In genomic region chr17:47942568-47942967, GRCh38 we compare ENCODE assay signal across 11 cellular contexts. TPM values are rescaled to one million over a fixed set of nuclear protein-coding genes. Genes with fewer than 3 reads are reported as not detected.
DNase-seq lines count a peak whose midpoint lies in the region; TF ChIP-seq lines count a peak whose summit lies in the region.
"Had no signal": no experiment of that assay in that cellular context is flagged by ENCODE, and none has a peak within 500 bp of the region (broad histone marks: within the 10 kb centered on the region; RNA-seq: fewer than 3 reads in every experiment).

No MANE protein-coding gene starts in this region.

- no peak overlapping the region for H2AK5ac ChIP-seq in trophoblast cell (ENCODE audit: low read length)

- H4K12ac ChIP-seq in trophoblast cell (ENCODE audit: low read depth, low read length), result no peak overlapping the region

- H3K27ac ChIP-seq in hepatocyte, result no peak overlapping the region
- no peak overlapping the region for H3K27ac ChIP-seq in suprapubic skin
- H3K27ac ChIP-seq in trophoblast cell (ENCODE audit: low read depth, low read length), result no peak overlapping the region

- H3K4me2 ChIP-seq in hepatocyte (peak overlapping the region; percentile 74), trophoblast cell (ENCODE audit: low read length) (no peak overlapping the region)

- no peak for DNase-seq in activated naive CD4-positive, alpha-beta T cell treated with anti-CD3 and anti-CD28 coated beads, Interleukin-2, amount 10 ng/mL, durations not matched to agents 7 days and 5 days
- no peak for DNase-seq in activated naive CD4-positive, alpha-beta T cell treated with anti-CD3 and anti-CD28 coated beads, Interleukin-2, amount 50 U/mL, for 16 hours
- DNase-seq in activated CD4-positive, alpha-beta memory T cell treated with anti-CD3 and anti-CD28 coated beads, Interleukin-2, amount 10 ng/mL, durations not matched to agents 7 days and 5 days, result no peak
- DNase-seq in hepatocyte (ENCODE audit: low spot score) (no peak), suprapubic skin (ENCODE audit: low spot score in 2 of 2) (no peak), germinal center (ENCODE audit: low spot score) (no peak), KBM-7 (no peak), trophoblast cell (no peak)
- DNase-seq: cerebellar nuclear complex, DMS 273 treated with DMSO at 0.1 percent for 48 hours, substantia nigra had no signal

- CTCF ChIA-PET in activated naive CD4-positive, alpha-beta T cell treated with anti-CD3 and anti-CD28 coated beads, Interleukin-2, amount 10 ng/mL, durations not matched to agents 7 days and 5 days (lab: Charles Lee), result interaction anchor here (0.6 to 4.9 kb wide), 5 partner anchors 9 to 161 kb away, joined by 3 to 23 read pairs (median 3); partner anchors contain the start of gene CDK5RAP3
- CTCF ChIA-PET in activated CD4-positive, alpha-beta memory T cell treated with anti-CD3 and anti-CD28 coated beads, Interleukin-2, amount 10 ng/mL, durations not matched to agents 7 days and 5 days (lab: Charles Lee), result interaction anchor here (0.6 to 12.8 kb wide), 5 partner anchors 12 to 102 kb away, joined by 4 to 229 read pairs (median 6); partner anchors contain the start of genes CDK5RAP3 and SCRN2

- H2AFZ ChIP-seq in hepatocyte (no peak overlapping the region), trophoblast cell (ENCODE audit: insufficient read depth, low read length, poor library complexity) (no peak overlapping the region)

- no peaks in the 10 kb centered on the region for H3K27me3 Mint-ChIP-seq in activated naive CD4-positive, alpha-beta T cell treated with anti-CD3 and anti-CD28 coated beads, Interleukin-2, amount 10 ng/mL, durations not matched to agents 7 days and 5 days
- no peaks in the 10 kb centered on the region for H3K27me3 Mint-ChIP-seq in activated CD4-positive, alpha-beta memory T cell treated with anti-CD3 and anti-CD28 coated beads, Interleukin-2, amount 10 ng/mL, durations not matched to agents 7 days and 5 days

- no peak overlapping the region for H3K4ac ChIP-seq in trophoblast cell (ENCODE audit: low read depth, low read length)

- H3K36me3 Mint-ChIP-seq in activated naive CD4-positive, alpha-beta T cell treated with anti-CD3 and anti-CD28 coated beads, Interleukin-2, amount 10 ng/mL, durations not matched to agents 7 days and 5 days, result peaks cover 22% of the 10 kb centered on the region
- peaks cover 34% of the 10 kb centered on the region for H3K36me3 Mint-ChIP-seq in activated CD4-positive, alpha-beta memory T cell treated with anti-CD3 and anti-CD28 coated beads, Interleukin-2, amount 10 ng/mL, durations not matched to agents 7 days and 5 days (ENCODE audit: low read depth)

- H3K23ac ChIP-seq in trophoblast cell (ENCODE audit: low read length), result no peak overlapping the region

- no peak for TF ChIP-seq POLR2A in suprapubic skin (IDR thresholded peaks at IDR 0.05)

- H2BK120ac ChIP-seq in trophoblast cell (ENCODE audit: insufficient read depth, low read length, poor library complexity), result no peak overlapping the region

- no peaks in the 10 kb centered on the region for H4K20me1 ChIP-seq in hepatocyte (ENCODE audit: insufficient read depth, poor library complexity, severe bottlenecking)

- TF ChIP-seq EP300 in suprapubic skin (IDR thresholded peaks at IDR 0.05), result no peak

- no peak overlapping the region for H4K8ac ChIP-seq in trophoblast cell (ENCODE audit: low read depth, low read length)

- H3K27me3 ChIP-seq in hepatocyte (no peaks in the 10 kb centered on the region), suprapubic skin (no peaks in the 10 kb centered on the region), trophoblast cell (ENCODE audit: insufficient read depth, low read length) (no peaks in the 10 kb centered on the region)

- POLR2A ChIA-PET in activated CD4-positive, alpha-beta memory T cell treated with anti-CD3 and anti-CD28 coated beads, Interleukin-2, amount 10 ng/mL, durations not matched to agents 7 days and 5 days (lab: Charles Lee), result interaction anchor here (1.1 to 4.6 kb wide), 6 partner anchors 8 to 1249 kb away, joined by 3 to 39 read pairs (median 13); partner anchors contain the start of genes CDK5RAP3, KPNB1 and SP2

- peak overlapping the region; percentile 92 for H3K4me3 Mint-ChIP-seq in activated naive CD4-positive, alpha-beta T cell treated with anti-CD3 and anti-CD28 coated beads, Interleukin-2, amount 10 ng/mL, durations not matched to agents 7 days and 5 days
- H3K4me3 Mint-ChIP-seq in activated CD4-positive, alpha-beta memory T cell treated with anti-CD3 and anti-CD28 coated beads, Interleukin-2, amount 10 ng/mL, durations not matched to agents 7 days and 5 days, result peak overlapping the region; percentile 77

- peaks cover 3% of the 10 kb centered on the region for H3K9me3 Mint-ChIP-seq in activated naive CD4-positive, alpha-beta T cell treated with anti-CD3 and anti-CD28 coated beads, Interleukin-2, amount 10 ng/mL, durations not matched to agents 7 days and 5 days
- H3K9me3 Mint-ChIP-seq in activated CD4-positive, alpha-beta memory T cell treated with anti-CD3 and anti-CD28 coated beads, Interleukin-2, amount 10 ng/mL, durations not matched to agents 7 days and 5 days, result no peaks in the 10 kb centered on the region

- H3K14ac ChIP-seq in trophoblast cell (ENCODE audit: low read length), result no peak overlapping the region

- no peak overlapping the region for H4K91ac ChIP-seq in trophoblast cell (ENCODE audit: low read depth, low read length)

- H3K9me3 ChIP-seq in hepatocyte (ENCODE audit: low read depth) (no peaks in the 10 kb centered on the region), suprapubic skin (no peaks in the 10 kb centered on the region), trophoblast cell (ENCODE audit: insufficient read depth, low read depth, low read length) (peaks cover 2% of the 10 kb centered on the region)

- no peaks in the 10 kb centered on the region for H3K79me2 ChIP-seq in hepatocyte
- H3K79me2 ChIP-seq in trophoblast cell (ENCODE audit: control insufficient read depth, insufficient read depth, low read length, poor library complexity), result no peaks in the 10 kb centered on the region

- H3K36me3 ChIP-seq in hepatocyte (replicated peaks; ENCODE audit: insufficient read depth, low read depth) (no peaks in the 10 kb centered on the region), suprapubic skin (peaks cover 15% of the 10 kb centered on the region), trophoblast cell (ENCODE audit: control insufficient read depth in 1 of 2, insufficient read depth in 2 of 2, low read length in 2 of 2) (no peaks in the 10 kb centered on the region)

- peaks cover 3% of the 10 kb centered on the region for H3K79me1 ChIP-seq in trophoblast cell (ENCODE audit: low read length)

- no peak for TF ChIP-seq CTCF in hepatocyte (IDR thresholded peaks at IDR 0.05; ENCODE audit: poor library complexity)
- TF ChIP-seq CTCF in suprapubic skin (IDR thresholded peaks at IDR 0.05), result no peak

- H3K27ac Mint-ChIP-seq in activated naive CD4-positive, alpha-beta T cell treated with anti-CD3 and anti-CD28 coated beads, Interleukin-2, amount 10 ng/mL, durations not matched to agents 7 days and 5 days, result peak overlapping the region; percentile 89
- peak overlapping the region; percentile 80 for H3K27ac Mint-ChIP-seq in activated CD4-positive, alpha-beta memory T cell treated with anti-CD3 and anti-CD28 coated beads, Interleukin-2, amount 10 ng/mL, durations not matched to agents 7 days and 5 days

- no peak overlapping the region for H2BK5ac ChIP-seq in trophoblast cell (ENCODE audit: low read depth, low read length, poor library complexity)

- no peak overlapping the region for H2BK12ac ChIP-seq in trophoblast cell (ENCODE audit: low read length)

- no peak overlapping the region for H3K18ac ChIP-seq in trophoblast cell (ENCODE audit: low read length)

- no peaks in the 10 kb centered on the region for H3K9me2 ChIP-seq in hepatocyte (replicated peaks; ENCODE audit: insufficient read depth)

- 77% methylated on average over 6 of the region's 6 CpGs for WGBS in hepatocyte (ENCODE audit: low lambda C conversion rate, missing lambda C conversion rate)
- WGBS in suprapubic skin, result 60% methylated on average over 6 of the region's 6 CpGs
- no CpG with 5 or more reads among the region's 6 CpGs for WGBS in trophoblast cell (ENCODE audit: extremely low coverage, insufficient coverage, insufficient read length)

- in situ Hi-C loops in KBM-7 (cut with MboI; ENCODE audit: low pct_unique_long_range_greater_than_20kb, low sequenced_read_pairs), result loop anchor here (10.0 kb wide), 1 partner anchor 48 kb away; the partner anchor contains the start of gene SP2

- H3K4me3 ChIP-seq in hepatocyte, result no peak overlapping the region
- peak overlapping the region; percentile 60 for H3K4me3 ChIP-seq in suprapubic skin
- no peak overlapping the region for H3K4me3 ChIP-seq in trophoblast cell (ENCODE audit: low read depth, low read length)

- H3K4me1 Mint-ChIP-seq in activated naive CD4-positive, alpha-beta T cell treated with anti-CD3 and anti-CD28 coated beads, Interleukin-2, amount 10 ng/mL, durations not matched to agents 7 days and 5 days, result peaks cover 62% of the 10 kb centered on the region
- H3K4me1 Mint-ChIP-seq in activated CD4-positive, alpha-beta memory T cell treated with anti-CD3 and anti-CD28 coated beads, Interleukin-2, amount 10 ng/mL, durations not matched to agents 7 days and 5 days, result peaks cover 60% of the 10 kb centered on the region

- no peak overlapping the region for H3K9ac ChIP-seq in trophoblast cell (ENCODE audit: low read length)

- H3K4me1 ChIP-seq in hepatocyte (ENCODE audit: insufficient read depth) (no peaks in the 10 kb centered on the region), suprapubic skin (peaks cover 34% of the 10 kb centered on the region), trophoblast cell (ENCODE audit: control insufficient read depth in 1 of 2, insufficient read depth in 2 of 2, low read length in 2 of 2) (peaks cover 0 to 8% of the 10 kb centered on the region in 2 experiments)

RNA-seq across cellular contexts. Expression of gene PNPO, which starts 1.2 kb away (rescaled TPM):
- 10 to 100 TPM; 24.6 to 25.1 TPM for total RNA-seq in activated CD4-positive, alpha-beta memory T cell treated with anti-CD3 and anti-CD28 coated beads, Interleukin-2, amount 10 ng/mL, durations not matched to agents 7 days and 5 days
- total RNA-seq in hepatocyte (17.0 and 18.6 TPM in 2 replicates), suprapubic skin (10 to 100 TPM; 14.6 to 33.6 (median 24.7) TPM)
- 10.4 and 12.2 TPM in 2 replicates for polyA plus RNA-seq in hepatocyte
- 2.3 TPM in 2 replicates for polyA plus RNA-seq in trophoblast cell (2013)

RNA-seq across cellular contexts. Expression of gene PRR15L, which starts 15.1 kb away (rescaled TPM):
- total RNA-seq in activated CD4-positive, alpha-beta memory T cell treated with anti-CD3 and anti-CD28 coated beads, Interleukin-2, amount 10 ng/mL, durations not matched to agents 7 days and 5 days, result not detected
- 64.9 and 66.4 TPM in 2 replicates for total RNA-seq in hepatocyte
- polyA plus RNA-seq in hepatocyte, result 48.0 and 56.5 TPM in 2 replicates
- total RNA-seq in suprapubic skin, result 10 to 100 TPM; 11.4 to 27.1 (median 21.8) TPM
- polyA plus RNA-seq in trophoblast cell (2013), result 0.04 TPM in 1 of 2 replicates, not detected in the other

RNA-seq across cellular contexts. Expression of gene CDK5RAP3, which starts 28.3 kb away (rescaled TPM):
- total RNA-seq in activated CD4-positive, alpha-beta memory T cell treated with anti-CD3 and anti-CD28 coated beads, Interleukin-2, amount 10 ng/mL, durations not matched to agents 7 days and 5 days, result 100 to 1,000 TPM; 194 to 205 TPM
- total RNA-seq in hepatocyte, result 88.9 and 124 TPM in 2 replicates
- polyA plus RNA-seq in hepatocyte, result 179 and 236 TPM in 2 replicates
- total RNA-seq in suprapubic skin, result 100 to 1,000 TPM; 100 to 296 (median 142) TPM
- polyA plus RNA-seq in trophoblast cell (2013), result 102 TPM in 2 replicates

RNA-seq across cellular contexts. Expression of gene SP2, which starts 46.5 kb away (rescaled TPM):
- 10 to 100 TPM; 24.6 to 25.6 TPM for total RNA-seq in activated CD4-positive, alpha-beta memory T cell treated with anti-CD3 and anti-CD28 coated beads, Interleukin-2, amount 10 ng/mL, durations not matched to agents 7 days and 5 days
- total RNA-seq in hepatocyte (1.5 and 3.3 TPM in 2 replicates), suprapubic skin (10 to 100 TPM in 2 of 4 donors, 1 to 10 TPM in 2; 6.9 to 12.7 (median 9.8) TPM)
- polyA plus RNA-seq in hepatocyte, result 6.7 and 10.6 TPM in 2 replicates
- polyA plus RNA-seq in trophoblast cell (2013), result 30.0 and 30.4 TPM in 2 replicates

Comparison
In these comparisons a context has a peak if more than half of its experiments do, and no peak if none do; other contexts are left out.
1. RNA of gene PRR15L, which starts 15.1 kb away (total RNA-seq): 64.9 to 66.4 TPM in hepatocyte and 11.4 to 27.1 TPM in suprapubic skin; not detected in activated CD4-positive, alpha-beta memory T cell treated with anti-CD3 and anti-CD28 coated beads, Interleukin-2, amount 10 ng/mL, durations not matched to agents 7 days and 5 days; every median in the first group is over 10 times any median in the second.